In the genomic region with DNA sequence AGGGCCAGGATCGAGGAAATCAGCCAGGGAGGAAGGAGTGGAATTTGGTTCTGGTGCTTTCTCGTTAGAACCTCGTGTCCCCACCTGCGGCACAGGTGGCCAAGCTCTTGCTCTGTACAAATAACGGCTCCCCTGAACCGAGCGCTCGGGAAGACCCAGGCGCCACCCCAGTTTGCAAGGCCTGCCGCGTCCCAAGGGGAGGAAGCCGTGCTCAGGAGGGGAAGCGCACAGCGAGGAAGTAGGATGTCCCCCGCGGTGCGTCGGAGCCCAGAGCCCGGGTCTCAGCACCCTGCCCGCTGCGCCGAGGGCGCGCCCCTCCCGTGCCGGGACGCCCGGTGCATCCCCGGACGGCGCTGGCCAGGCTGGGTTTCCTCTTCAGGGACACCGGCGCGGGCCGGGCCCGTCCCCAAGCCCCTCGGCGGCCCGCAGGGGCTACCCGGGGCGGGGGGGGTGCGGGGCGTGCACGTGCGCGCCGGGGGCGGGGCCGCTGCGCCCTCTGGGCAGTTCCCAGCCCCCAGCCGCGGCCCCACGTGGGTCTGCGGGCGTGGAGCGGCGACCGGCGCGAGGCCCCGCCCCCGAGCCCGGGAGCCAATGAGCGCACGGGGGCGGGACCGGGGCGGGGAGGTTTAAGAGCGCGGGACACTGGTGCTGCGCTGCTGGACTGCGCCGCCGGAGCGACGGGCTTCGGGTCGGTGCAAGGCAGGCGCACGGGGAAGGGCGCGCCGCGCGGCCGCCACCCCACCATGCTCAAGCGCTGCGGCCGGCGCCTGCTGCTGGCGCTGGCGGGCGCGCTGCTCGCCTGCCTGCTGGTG, we compare ENCODE assay signal across 1 cellular context.
A peak's percentile ranks its signal among the peaks of the same experiment; 100 is the strongest.
TF ChIP-seq lines count a peak whose summit lies in the region.

A gene with protein sequence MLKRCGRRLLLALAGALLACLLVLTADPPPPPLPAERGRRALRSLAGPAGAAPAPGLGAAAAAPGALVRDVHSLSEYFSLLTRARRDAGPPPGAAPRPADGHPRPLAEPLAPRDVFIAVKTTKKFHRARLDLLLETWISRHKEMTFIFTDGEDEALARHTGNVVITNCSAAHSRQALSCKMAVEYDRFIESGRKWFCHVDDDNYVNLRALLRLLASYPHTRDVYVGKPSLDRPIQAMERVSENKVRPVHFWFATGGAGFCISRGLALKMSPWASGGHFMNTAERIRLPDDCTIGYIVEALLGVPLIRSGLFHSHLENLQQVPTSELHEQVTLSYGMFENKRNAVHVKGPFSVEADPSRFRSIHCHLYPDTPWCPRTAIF (plus strand): TSS at position 656 of the 812 bp plus-strand sequence. CDS start 88 bp downstream, at position 744.

TF ChIP-seq in WTC11, 78 proteins besides CTCF, POLR2A, EP300 and RAD21 (continued from another document and continues in another):
- TF ChIP-seq, protein P1, sequence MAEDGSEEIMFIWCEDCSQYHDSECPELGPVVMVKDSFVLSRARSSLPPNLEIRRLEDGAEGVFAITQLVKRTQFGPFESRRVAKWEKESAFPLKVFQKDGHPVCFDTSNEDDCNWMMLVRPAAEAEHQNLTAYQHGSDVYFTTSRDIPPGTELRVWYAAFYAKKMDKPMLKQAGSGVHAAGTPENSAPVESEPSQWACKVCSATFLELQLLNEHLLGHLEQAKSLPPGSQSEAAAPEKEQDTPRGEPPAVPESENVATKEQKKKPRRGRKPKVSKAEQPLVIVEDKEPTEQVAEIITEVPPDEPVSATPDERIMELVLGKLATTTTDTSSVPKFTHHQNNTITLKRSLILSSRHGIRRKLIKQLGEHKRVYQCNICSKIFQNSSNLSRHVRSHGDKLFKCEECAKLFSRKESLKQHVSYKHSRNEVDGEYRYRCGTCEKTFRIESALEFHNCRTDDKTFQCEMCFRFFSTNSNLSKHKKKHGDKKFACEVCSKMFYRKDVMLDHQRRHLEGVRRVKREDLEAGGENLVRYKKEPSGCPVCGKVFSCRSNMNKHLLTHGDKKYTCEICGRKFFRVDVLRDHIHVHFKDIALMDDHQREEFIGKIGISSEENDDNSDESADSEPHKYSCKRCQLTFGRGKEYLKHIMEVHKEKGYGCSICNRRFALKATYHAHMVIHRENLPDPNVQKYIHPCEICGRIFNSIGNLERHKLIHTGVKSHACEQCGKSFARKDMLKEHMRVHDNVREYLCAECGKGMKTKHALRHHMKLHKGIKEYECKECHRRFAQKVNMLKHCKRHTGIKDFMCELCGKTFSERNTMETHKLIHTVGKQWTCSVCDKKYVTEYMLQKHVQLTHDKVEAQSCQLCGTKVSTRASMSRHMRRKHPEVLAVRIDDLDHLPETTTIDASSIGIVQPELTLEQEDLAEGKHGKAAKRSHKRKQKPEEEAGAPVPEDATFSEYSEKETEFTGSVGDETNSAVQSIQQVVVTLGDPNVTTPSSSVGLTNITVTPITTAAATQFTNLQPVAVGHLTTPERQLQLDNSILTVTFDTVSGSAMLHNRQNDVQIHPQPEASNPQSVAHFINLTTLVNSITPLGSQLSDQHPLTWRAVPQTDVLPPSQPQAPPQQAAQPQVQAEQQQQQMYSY (CRISPR knock-in tag; IDR thresholded peaks at IDR 0.05): no peak
- TF ChIP-seq, protein P2, sequence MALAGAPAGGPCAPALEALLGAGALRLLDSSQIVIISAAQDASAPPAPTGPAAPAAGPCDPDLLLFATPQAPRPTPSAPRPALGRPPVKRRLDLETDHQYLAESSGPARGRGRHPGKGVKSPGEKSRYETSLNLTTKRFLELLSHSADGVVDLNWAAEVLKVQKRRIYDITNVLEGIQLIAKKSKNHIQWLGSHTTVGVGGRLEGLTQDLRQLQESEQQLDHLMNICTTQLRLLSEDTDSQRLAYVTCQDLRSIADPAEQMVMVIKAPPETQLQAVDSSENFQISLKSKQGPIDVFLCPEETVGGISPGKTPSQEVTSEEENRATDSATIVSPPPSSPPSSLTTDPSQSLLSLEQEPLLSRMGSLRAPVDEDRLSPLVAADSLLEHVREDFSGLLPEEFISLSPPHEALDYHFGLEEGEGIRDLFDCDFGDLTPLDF (CRISPR knock-in tag; IDR thresholded peaks at IDR 0.05): no peak
- TF ChIP-seq CBFB (CRISPR knock-in tag; IDR thresholded peaks at IDR 0.05; ENCODE audit: low read depth): no peak
- TF ChIP-seq FOXJ3 (CRISPR knock-in tag; IDR thresholded peaks at IDR 0.05; ENCODE audit: borderline replicate concordance): no peak
- no peak for TF ChIP-seq ATF1 (CRISPR knock-in tag; IDR thresholded peaks at IDR 0.05)
- peak; percentile 19; the same call in 1 of the 2 replicates for TF ChIP-seq IRF2 (CRISPR knock-in tag; IDR thresholded peaks at IDR 0.05; ENCODE audit: borderline replicate concordance, low read depth)
- no peak for TF ChIP-seq GRHL2 (CRISPR knock-in tag; IDR thresholded peaks at IDR 0.05; ENCODE audit: insufficient replicate concordance, severe bottlenecking)
- TF ChIP-seq JUN (CRISPR knock-in tag; IDR thresholded peaks at IDR 0.05): 0 out of 2 replicates have a peak, but pooled peaks have one; percentile 16
- TF ChIP-seq HMGA2 (CRISPR knock-in tag; IDR thresholded peaks at IDR 0.05): no peak
- no peak for TF ChIP-seq ZNF219 (CRISPR knock-in tag; IDR thresholded peaks at IDR 0.05; ENCODE audit: borderline replicate concordance)
- TF ChIP-seq, protein P3, sequence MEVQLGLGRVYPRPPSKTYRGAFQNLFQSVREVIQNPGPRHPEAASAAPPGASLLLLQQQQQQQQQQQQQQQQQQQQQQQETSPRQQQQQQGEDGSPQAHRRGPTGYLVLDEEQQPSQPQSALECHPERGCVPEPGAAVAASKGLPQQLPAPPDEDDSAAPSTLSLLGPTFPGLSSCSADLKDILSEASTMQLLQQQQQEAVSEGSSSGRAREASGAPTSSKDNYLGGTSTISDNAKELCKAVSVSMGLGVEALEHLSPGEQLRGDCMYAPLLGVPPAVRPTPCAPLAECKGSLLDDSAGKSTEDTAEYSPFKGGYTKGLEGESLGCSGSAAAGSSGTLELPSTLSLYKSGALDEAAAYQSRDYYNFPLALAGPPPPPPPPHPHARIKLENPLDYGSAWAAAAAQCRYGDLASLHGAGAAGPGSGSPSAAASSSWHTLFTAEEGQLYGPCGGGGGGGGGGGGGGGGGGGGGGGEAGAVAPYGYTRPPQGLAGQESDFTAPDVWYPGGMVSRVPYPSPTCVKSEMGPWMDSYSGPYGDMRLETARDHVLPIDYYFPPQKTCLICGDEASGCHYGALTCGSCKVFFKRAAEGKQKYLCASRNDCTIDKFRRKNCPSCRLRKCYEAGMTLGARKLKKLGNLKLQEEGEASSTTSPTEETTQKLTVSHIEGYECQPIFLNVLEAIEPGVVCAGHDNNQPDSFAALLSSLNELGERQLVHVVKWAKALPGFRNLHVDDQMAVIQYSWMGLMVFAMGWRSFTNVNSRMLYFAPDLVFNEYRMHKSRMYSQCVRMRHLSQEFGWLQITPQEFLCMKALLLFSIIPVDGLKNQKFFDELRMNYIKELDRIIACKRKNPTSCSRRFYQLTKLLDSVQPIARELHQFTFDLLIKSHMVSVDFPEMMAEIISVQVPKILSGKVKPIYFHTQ (CRISPR knock-in tag; IDR thresholded peaks at IDR 0.05): no peak
- no peak for TF ChIP-seq RORB (CRISPR knock-in tag; IDR thresholded peaks at IDR 0.05)
- TF ChIP-seq ZNF423 (CRISPR knock-in tag; IDR thresholded peaks at IDR 0.05): peak; percentile 89
- TF ChIP-seq ZNF396 (CRISPR knock-in tag; IDR thresholded peaks at IDR 0.05; ENCODE audit: borderline replicate concordance): no peak
- TF ChIP-seq, protein P4, sequence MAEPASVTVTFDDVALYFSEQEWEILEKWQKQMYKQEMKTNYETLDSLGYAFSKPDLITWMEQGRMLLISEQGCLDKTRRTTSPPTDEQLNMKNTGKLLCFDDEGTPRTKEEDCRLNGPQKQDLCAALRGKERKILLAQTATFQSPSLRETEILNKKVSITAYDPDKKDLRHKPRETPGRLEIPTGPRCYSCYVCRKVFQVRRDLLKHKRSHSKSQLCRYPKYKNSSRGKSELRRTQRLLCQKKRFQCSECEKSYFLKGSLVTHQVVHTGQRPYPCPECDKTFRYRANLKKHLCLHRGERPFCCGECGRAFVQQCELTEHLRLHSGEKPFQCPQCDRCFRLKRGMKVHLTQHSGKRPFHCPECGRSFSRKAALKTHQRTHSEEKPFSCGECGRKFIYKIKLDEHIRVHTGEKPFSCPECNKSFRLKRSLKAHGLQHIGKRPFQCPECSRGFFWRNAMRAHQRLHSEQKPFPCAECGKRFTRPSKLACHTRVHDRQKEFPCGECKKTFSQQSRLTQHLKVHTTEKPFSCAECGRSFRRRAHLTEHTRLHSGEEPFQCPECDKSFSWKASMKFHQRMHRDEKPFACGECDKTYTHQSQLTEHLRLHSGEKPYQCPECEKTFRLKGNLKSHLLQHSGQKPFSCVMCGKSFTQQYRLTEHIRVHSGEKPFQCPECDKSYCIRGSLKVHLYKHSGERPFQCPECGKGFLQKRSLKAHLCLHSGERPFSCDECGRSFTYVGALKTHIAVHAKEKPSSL (CRISPR knock-in tag; conservative IDR thresholded peaks at IDR 0.05): no peak
- TF ChIP-seq, protein P5, sequence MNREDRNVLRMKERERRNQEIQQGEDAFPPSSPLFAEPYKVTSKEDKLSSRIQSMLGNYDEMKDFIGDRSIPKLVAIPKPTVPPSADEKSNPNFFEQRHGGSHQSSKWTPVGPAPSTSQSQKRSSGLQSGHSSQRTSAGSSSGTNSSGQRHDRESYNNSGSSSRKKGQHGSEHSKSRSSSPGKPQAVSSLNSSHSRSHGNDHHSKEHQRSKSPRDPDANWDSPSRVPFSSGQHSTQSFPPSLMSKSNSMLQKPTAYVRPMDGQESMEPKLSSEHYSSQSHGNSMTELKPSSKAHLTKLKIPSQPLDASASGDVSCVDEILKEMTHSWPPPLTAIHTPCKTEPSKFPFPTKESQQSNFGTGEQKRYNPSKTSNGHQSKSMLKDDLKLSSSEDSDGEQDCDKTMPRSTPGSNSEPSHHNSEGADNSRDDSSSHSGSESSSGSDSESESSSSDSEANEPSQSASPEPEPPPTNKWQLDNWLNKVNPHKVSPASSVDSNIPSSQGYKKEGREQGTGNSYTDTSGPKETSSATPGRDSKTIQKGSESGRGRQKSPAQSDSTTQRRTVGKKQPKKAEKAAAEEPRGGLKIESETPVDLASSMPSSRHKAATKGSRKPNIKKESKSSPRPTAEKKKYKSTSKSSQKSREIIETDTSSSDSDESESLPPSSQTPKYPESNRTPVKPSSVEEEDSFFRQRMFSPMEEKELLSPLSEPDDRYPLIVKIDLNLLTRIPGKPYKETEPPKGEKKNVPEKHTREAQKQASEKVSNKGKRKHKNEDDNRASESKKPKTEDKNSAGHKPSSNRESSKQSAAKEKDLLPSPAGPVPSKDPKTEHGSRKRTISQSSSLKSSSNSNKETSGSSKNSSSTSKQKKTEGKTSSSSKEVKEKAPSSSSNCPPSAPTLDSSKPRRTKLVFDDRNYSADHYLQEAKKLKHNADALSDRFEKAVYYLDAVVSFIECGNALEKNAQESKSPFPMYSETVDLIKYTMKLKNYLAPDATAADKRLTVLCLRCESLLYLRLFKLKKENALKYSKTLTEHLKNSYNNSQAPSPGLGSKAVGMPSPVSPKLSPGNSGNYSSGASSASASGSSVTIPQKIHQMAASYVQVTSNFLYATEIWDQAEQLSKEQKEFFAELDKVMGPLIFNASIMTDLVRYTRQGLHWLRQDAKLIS (CRISPR knock-in tag; IDR thresholded peaks at IDR 0.05; ENCODE audit: borderline replicate concordance): no peak
- TF ChIP-seq, protein P6, sequence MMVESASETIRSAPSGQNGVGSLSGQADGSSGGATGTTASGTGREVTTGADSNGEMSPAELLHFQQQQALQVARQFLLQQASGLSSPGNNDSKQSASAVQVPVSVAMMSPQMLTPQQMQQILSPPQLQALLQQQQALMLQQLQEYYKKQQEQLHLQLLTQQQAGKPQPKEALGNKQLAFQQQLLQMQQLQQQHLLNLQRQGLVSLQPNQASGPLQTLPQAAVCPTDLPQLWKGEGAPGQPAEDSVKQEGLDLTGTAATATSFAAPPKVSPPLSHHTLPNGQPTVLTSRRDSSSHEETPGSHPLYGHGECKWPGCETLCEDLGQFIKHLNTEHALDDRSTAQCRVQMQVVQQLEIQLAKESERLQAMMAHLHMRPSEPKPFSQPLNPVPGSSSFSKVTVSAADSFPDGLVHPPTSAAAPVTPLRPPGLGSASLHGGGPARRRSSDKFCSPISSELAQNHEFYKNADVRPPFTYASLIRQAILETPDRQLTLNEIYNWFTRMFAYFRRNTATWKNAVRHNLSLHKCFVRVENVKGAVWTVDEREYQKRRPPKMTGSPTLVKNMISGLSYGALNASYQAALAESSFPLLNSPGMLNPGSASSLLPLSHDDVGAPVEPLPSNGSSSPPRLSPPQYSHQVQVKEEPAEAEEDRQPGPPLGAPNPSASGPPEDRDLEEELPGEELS (CRISPR knock-in tag; IDR thresholded peaks at IDR 0.05): no peak
- TF ChIP-seq NR2C2 (CRISPR knock-in tag; IDR thresholded peaks at IDR 0.05): no peak
- no peak for TF ChIP-seq JAZF1 (CRISPR knock-in tag; IDR thresholded peaks at IDR 0.05)
- TF ChIP-seq, protein P7, sequence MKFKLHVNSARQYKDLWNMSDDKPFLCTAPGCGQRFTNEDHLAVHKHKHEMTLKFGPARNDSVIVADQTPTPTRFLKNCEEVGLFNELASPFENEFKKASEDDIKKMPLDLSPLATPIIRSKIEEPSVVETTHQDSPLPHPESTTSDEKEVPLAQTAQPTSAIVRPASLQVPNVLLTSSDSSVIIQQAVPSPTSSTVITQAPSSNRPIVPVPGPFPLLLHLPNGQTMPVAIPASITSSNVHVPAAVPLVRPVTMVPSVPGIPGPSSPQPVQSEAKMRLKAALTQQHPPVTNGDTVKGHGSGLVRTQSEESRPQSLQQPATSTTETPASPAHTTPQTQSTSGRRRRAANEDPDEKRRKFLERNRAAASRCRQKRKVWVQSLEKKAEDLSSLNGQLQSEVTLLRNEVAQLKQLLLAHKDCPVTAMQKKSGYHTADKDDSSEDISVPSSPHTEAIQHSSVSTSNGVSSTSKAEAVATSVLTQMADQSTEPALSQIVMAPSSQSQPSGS (CRISPR knock-in tag; IDR thresholded peaks at IDR 0.05; ENCODE audit: borderline replicate concordance, low read depth): no peak
- no peak for TF ChIP-seq SMAD3 (CRISPR knock-in tag; IDR thresholded peaks at IDR 0.05; ENCODE audit: borderline replicate concordance)
- peak; percentile 67; the same call in 1 of the 2 replicates for TF ChIP-seq ETV6 (CRISPR knock-in tag; IDR thresholded peaks at IDR 0.05)
- no peak for TF ChIP-seq ZNF232 (CRISPR knock-in tag; IDR thresholded peaks at IDR 0.05)
- TF ChIP-seq TCF7 (CRISPR knock-in tag; IDR thresholded peaks at IDR 0.05; ENCODE audit: low read depth): no peak
- TF ChIP-seq CREB1 (CRISPR knock-in tag; IDR thresholded peaks at IDR 0.05): no peak
- TF ChIP-seq, protein P8, sequence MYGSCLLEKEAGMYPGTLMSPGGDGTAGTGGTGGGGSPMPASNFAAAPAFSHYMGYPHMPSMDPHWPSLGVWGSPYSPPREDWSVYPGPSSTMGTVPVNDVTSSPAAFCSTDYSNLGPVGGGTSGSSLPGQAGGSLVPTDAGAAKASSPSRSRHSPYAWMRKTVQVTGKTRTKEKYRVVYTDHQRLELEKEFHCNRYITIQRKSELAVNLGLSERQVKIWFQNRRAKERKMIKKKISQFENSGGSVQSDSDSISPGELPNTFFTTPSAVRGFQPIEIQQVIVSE (CRISPR knock-in tag; IDR thresholded peaks at IDR 0.05; ENCODE audit: borderline replicate concordance): no peak
- TF ChIP-seq ZNF138 (CRISPR knock-in tag; conservative IDR thresholded peaks at IDR 0.05): no peak
- no peak for TF ChIP-seq SMAD4 (CRISPR knock-in tag; IDR thresholded peaks at IDR 0.05)
- TF ChIP-seq NFYB (CRISPR knock-in tag; conservative IDR thresholded peaks at IDR 0.05; ENCODE audit: low read depth): peak; percentile 81
- TF ChIP-seq, protein P9, sequence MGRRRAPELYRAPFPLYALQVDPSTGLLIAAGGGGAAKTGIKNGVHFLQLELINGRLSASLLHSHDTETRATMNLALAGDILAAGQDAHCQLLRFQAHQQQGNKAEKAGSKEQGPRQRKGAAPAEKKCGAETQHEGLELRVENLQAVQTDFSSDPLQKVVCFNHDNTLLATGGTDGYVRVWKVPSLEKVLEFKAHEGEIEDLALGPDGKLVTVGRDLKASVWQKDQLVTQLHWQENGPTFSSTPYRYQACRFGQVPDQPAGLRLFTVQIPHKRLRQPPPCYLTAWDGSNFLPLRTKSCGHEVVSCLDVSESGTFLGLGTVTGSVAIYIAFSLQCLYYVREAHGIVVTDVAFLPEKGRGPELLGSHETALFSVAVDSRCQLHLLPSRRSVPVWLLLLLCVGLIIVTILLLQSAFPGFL (CRISPR knock-in tag; IDR thresholded peaks at IDR 0.05; ENCODE audit: borderline replicate concordance): no peak
